Comparison of ENCODE assay signal across 28 cellular contexts in the genomic region with DNA sequence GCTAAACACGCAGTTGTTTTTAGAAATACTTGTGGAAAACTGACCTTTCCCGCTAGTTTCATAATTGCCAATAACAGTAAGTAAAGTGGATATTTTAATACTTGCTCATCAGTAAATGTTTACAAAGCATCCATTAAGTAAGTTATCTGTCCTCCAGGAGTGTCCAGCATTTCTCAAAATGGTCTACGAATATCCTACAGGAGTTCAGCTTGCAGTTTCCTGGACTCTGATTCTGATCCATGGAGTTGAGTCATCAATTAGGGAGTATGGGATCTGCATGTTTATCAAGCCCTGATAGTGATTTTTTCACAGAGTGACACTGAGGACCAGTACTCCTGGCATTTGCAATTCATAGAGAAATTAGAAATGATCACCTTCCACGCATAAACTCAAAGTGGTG.
"Had no signal": no experiment of that assay in that cellular context is flagged by ENCODE, and none has a peak within 500 bp of the region (broad histone marks: within the 10 kb centered on the region; RNA-seq: fewer than 3 reads in every experiment).

No MANE protein-coding gene starts in this region.

- H3K27me3 ChIP-seq: body of pancreas, breast epithelium, Peyer's patch, SJSA1 had no signal

- H3K9me3 ChIP-seq: body of pancreas, breast epithelium, Peyer's patch, SJSA1 had no signal

- H3K4me1 ChIP-seq: body of pancreas, breast epithelium, Peyer's patch, SJSA1 had no signal

- H3K4me3 ChIP-seq: body of pancreas, breast epithelium, Peyer's patch, SJSA1 had no signal

- H3K27ac ChIP-seq: body of pancreas, breast epithelium, Peyer's patch, SJSA1, VCaP had no signal

- ATAC-seq: activated CD8-positive, alpha-beta T cell treated with anti-CD3 and anti-CD28 coated beads for 36 hours; activated T-cell treated with anti-CD3 and anti-CD28 coated beads, Interleukin-2, amount 50 U/mL, for 72 hours; activated T-helper 17 cell treated with anti-CD3 and anti-CD28 coated beads, Interleukin-2, amount 50 U/mL, for 72 hours; body of pancreas had no signal

- H3K36me3 ChIP-seq: breast epithelium, Peyer's patch, SJSA1 had no signal

- DNase-seq: activated B cell treated with CpG ODN at 0.5 μM for 24 hours; activated CD4-positive, alpha-beta T cell treated with anti-CD3 and anti-CD28 coated beads for 4 hours; activated CD4-positive, CD25-positive, alpha-beta regulatory T cell treated with anti-CD3 and anti-CD28 coated beads, Interleukin-2, amount 50 U/mL, for 72 hours; activated CD8-positive, alpha-beta T cell treated with anti-CD3 and anti-CD28 coated beads for 36 hours; activated effector memory CD4-positive, alpha-beta T cell treated with anti-CD3 and anti-CD28 coated beads, Interleukin-2, amount 50 U/mL, for 16 hours; activated naive CD4-positive, alpha-beta T cell; activated naive CD8-positive, alpha-beta T cell treated with anti-CD3 and anti-CD28 coated beads, Interleukin-2, amount 10 ng/mL, durations not matched to agents 7 days and 5 days; activated T-cell treated with anti-CD3 and anti-CD28 coated beads, Interleukin-2, amount 50 U/mL, for 1 hour; activated T-cell treated with anti-CD3 and anti-CD28 coated beads, Interleukin-2, amount 50 U/mL, for 72 hours; body of pancreas; NCI-H1105; NCI-H1417 treated with DMSO at 0.1 percent for 48 hours; NCI-H187 treated with DMSO at 0.1 percent for 48 hours; NCI-H2081 treated with DMSO at 0.1 percent for 48 hours; NCI-H226; NCI-H446 treated with DMSO at 0.1 percent for 48 hours; NCI-H524; Peyer's patch; RPMI8226; SHP77 treated with DMSO at 0.1 percent for 48 hours; SW 1271; T-helper 1 cell; T-helper 2 cell; T-helper 9 cell had no signal
